Comparison of ENCODE assay signal across 33 cellular contexts in genomic region chr2:124602759-124603158, GRCh38.
DNase-seq lines count a peak whose midpoint lies in the region; ATAC-seq, FAIRE-seq and TF ChIP-seq lines count a peak whose summit lies in the region.
"Had no signal": no experiment of that assay in that cellular context is flagged by ENCODE, and none has a peak within 500 bp of the region (broad histone marks: within the 10 kb centered on the region; RNA-seq: fewer than 3 reads in every experiment).

No MANE protein-coding gene starts in this region.

- no peak overlapping the region for H3K4ac ChIP-seq in IMR-90 (ENCODE audit: low read depth, low read length)

- H3K9ac ChIP-seq in HepG2 (ENCODE audit: insufficient read depth, low read depth, low read length) (no peak overlapping the region), IMR-90 (ENCODE audit: low read depth, low read length) (no peak overlapping the region), K562 (ENCODE audit: insufficient read depth in 1 of 2, low read depth in 2 of 2, low read length in 2 of 2) (no peak overlapping the region)
- H3K9ac ChIP-seq: BLaER1; BLaER1 treated with 17β-estradiol and CSF1 and Interleukin-3, amounts not matched to agents 10 nM and 100 nM had no signal

- H3K79me1 ChIP-seq in IMR-90 (ENCODE audit: low read depth in 1 of 2, low read length in 2 of 2), result no peaks in the 10 kb centered on the region

- H4K8ac ChIP-seq in IMR-90 (ENCODE audit: low read depth in 2 of 2, low read length in 2 of 2), result no peak overlapping the region

- H2BK5ac ChIP-seq in IMR-90 (ENCODE audit: low read depth, low read length, poor library complexity, severe bottlenecking), result peak overlapping the region; percentile 39

- CTCF ChIA-PET in HepG2 (lab: Yijun Ruan, JAX; ENCODE audit: low intra/inter-chr PET ratio, low total read pairs) (no interaction called here), IMR-90 (lab: Yijun Ruan, JAX) (no interaction called here), K562 (lab: Yijun Ruan, JAX; ENCODE audit: low intra/inter-chr PET ratio) (no interaction called here)

- in situ Hi-C loops in HepG2 (cut with HindIII; ENCODE audit: extremely low pct_ligation_motif_present, low pct_unique_long_range_greater_than_20kb), result no loop called here
- in situ Hi-C loops in IMR-90 (cut with MboI; ENCODE audit: low sequenced_read_pairs), result no loop called here
- in situ Hi-C loops in K562 (cut with MboI), result no loop called here

- H2BK20ac ChIP-seq in IMR-90 (ENCODE audit: low read depth, low read length), result no peak overlapping the region

- H3K27me3 ChIP-seq in HepG2 (ENCODE audit: control insufficient read depth in 1 of 2, insufficient read depth in 2 of 2, low read length in 2 of 2) (no peaks in the 10 kb centered on the region), right lobe of liver (no peaks in the 10 kb centered on the region), IMR-90 (ENCODE audit: control insufficient read depth, insufficient read depth, low read length) (no peaks in the 10 kb centered on the region), K562 (ENCODE audit: control insufficient read depth in 2 of 2, insufficient read depth in 2 of 2, low read length in 2 of 2) (no peaks in the 10 kb centered on the region)
- H3K27me3 ChIP-seq: BE2C; BLaER1; BLaER1 treated with 17β-estradiol and CSF1 and Interleukin-3, amounts not matched to agents 10 nM and 100 nM had no signal

- H2AFZ ChIP-seq in HepG2 (ENCODE audit: low read length) (no peak overlapping the region), IMR-90 (replicated peaks; ENCODE audit: low read length, poor library complexity) (no peak overlapping the region), K562 (ENCODE audit: low read depth, low read length) (no peak overlapping the region)

- dilution Hi-C loops in IMR-90 (cut with HindIII; ENCODE audit: low sequenced_read_pairs, unreplicated experiment), result no loop called here

- no peak for FAIRE-seq in HepG2 (lab: Jason Lieb, UNC)
- FAIRE-seq in K562 (lab: Jason Lieb, UNC), result no peak
- FAIRE-seq: A204.1, A549, D721Med had no signal

- H4K91ac ChIP-seq in IMR-90 (ENCODE audit: insufficient read depth, low read depth, low read length), result no peak overlapping the region

- no peak overlapping the region for H3K4me2 ChIP-seq in HepG2 (ENCODE audit: low read depth, low read length)
- no peak overlapping the region for H3K4me2 ChIP-seq in IMR-90 (ENCODE audit: low read depth, low read length)
- no peak overlapping the region for H3K4me2 ChIP-seq in K562 (ENCODE audit: insufficient read depth, low read length)
- H3K4me2 ChIP-seq: A549; BLaER1; BLaER1 treated with 17β-estradiol and CSF1 and Interleukin-3, amounts not matched to agents 10 nM and 100 nM had no signal

- H4K20me1 ChIP-seq in HepG2 (ENCODE audit: insufficient read depth, low read length) (no peaks in the 10 kb centered on the region), IMR-90 (ENCODE audit: insufficient read depth, low read length) (no peaks in the 10 kb centered on the region), K562 (replicated peaks; ENCODE audit: control insufficient read depth, insufficient read depth, low read length) (no peaks in the 10 kb centered on the region)
- H4K20me1 ChIP-seq: BLaER1; BLaER1 treated with 17β-estradiol and CSF1 and Interleukin-3, amounts not matched to agents 10 nM and 100 nM had no signal

- TF ChIP-seq RAD21 in HepG2 (CRISPR knock-in tag; IDR thresholded peaks at IDR 0.05) (no peak), IMR-90 (IDR thresholded peaks at IDR 0.05; ENCODE audit: low read length) (no peak), K562 (CRISPR knock-in tag; conservative IDR thresholded peaks at IDR 0.05 in 1 of 2, IDR thresholded peaks at IDR 0.05 in 1 of 2) (no peak)

- no peak overlapping the region for H3K23ac ChIP-seq in IMR-90 (ENCODE audit: low read depth, low read length)

- H3K9me1 ChIP-seq in IMR-90 (ENCODE audit: insufficient read depth, low read length) (no peaks in the 10 kb centered on the region), K562 (ENCODE audit: control insufficient read depth, insufficient read depth, low read length) (no peaks in the 10 kb centered on the region)

- DNase-seq in HepG2 (ENCODE audit: low spot score) (no peak), right lobe of liver (no peak), IMR-90 (no peak), K562 (ENCODE audit: extremely low read depth in 1 of 4, low spot score in 3 of 4) (no peak), T-helper 9 cell (no peak), NCI-H748 treated with DMSO at 0.1 percent for 48 hours (lab: John Stamatoyannopoulos, UW) (no peak)
- DNase-seq: 8988T; ACHN; AML-193; BE2C; C1 segment of cervical spinal cord; Caco-2; Calu3; CD4-positive, alpha-beta memory T cell; CD4-positive, alpha-beta T cell; CD4-positive, CD25-positive, alpha-beta regulatory T cell; CD8-positive, alpha-beta memory T cell; CD8-positive, alpha-beta T cell; COR-L47; DMS 273 treated with DMSO at 0.1 percent for 48 hours; DMS153; DMS53; DMS79; DMS79 treated with DMSO at 0.1 percent for 48 hours; DND-41; EL had no signal

- H3K36me3 ChIP-seq in HepG2 (replicated peaks in 1 of 2; ENCODE audit: control insufficient read depth in 1 of 2, insufficient read depth in 2 of 2, low read length in 2 of 2), result no peaks in the 10 kb centered on the region
- H3K36me3 ChIP-seq in right lobe of liver, result no peaks in the 10 kb centered on the region
- H3K36me3 ChIP-seq in IMR-90 (ENCODE audit: control insufficient read depth, insufficient read depth, low read length), result no peaks in the 10 kb centered on the region
- no peaks in the 10 kb centered on the region for H3K36me3 ChIP-seq in K562 (ENCODE audit: control insufficient read depth, insufficient read depth, low read length)
- H3K36me3 ChIP-seq: BE2C; BLaER1; BLaER1 treated with 17β-estradiol and CSF1 and Interleukin-3, amounts not matched to agents 10 nM and 100 nM had no signal

- no TSS peak for BruUV-seq in HepG2 (replicated peaks; lab: Mats Ljungman, UMichigan)
- no TSS peak for BruUV-seq in IMR-90 (replicated peaks; lab: Mats Ljungman, UMichigan)
- BruUV-seq in K562 (replicated peaks; lab: Mats Ljungman, UMichigan), result no TSS peak

- H3K4me3 ChIP-seq in HepG2 (replicated peaks in 1 of 3; ENCODE audit: insufficient read depth in 1 of 3, low read depth in 2 of 3, low read length in 3 of 3), result no peak overlapping the region
- no peak overlapping the region for H3K4me3 ChIP-seq in right lobe of liver
- H3K4me3 ChIP-seq in IMR-90 (ENCODE audit: insufficient read depth, low read depth, low read length), result no peak overlapping the region
- H3K4me3 ChIP-seq in K562, result no peak overlapping the region
- H3K4me3 ChIP-seq: A549; BLaER1; BLaER1 treated with 17β-estradiol and CSF1 and Interleukin-3, amounts not matched to agents 10 nM and 100 nM had no signal

- no peak for ATAC-seq in HepG2
- ATAC-seq in right lobe of liver, result no peak
- no peak for ATAC-seq in IMR-90 (ENCODE audit: low read depth)
- ATAC-seq in K562, result no peak
- ATAC-seq: A549; CD8-positive, alpha-beta T cell had no signal

- no peak for TF ChIP-seq POLR2A in HepG2 (IDR thresholded peaks at IDR 0.05; ENCODE audit: insufficient read depth in 1 of 2, low read depth in 2 of 2, low read length in 2 of 2)
- no peak for TF ChIP-seq POLR2A in right lobe of liver (IDR thresholded peaks at IDR 0.05)
- TF ChIP-seq POLR2A in IMR-90 (IDR thresholded peaks at IDR 0.05; ENCODE audit: low read depth, low read length), result no peak
- no peak for TF ChIP-seq POLR2A in K562 (conservative IDR thresholded peaks at IDR 0.05)

- no peak overlapping the region for H2BK120ac ChIP-seq in IMR-90 (ENCODE audit: low read depth, low read length)

- H3K27ac ChIP-seq in HepG2 (ENCODE audit: extremely low read length, insufficient read depth, low read length) (no peak overlapping the region), right lobe of liver (no peak overlapping the region), IMR-90 (ENCODE audit: insufficient read depth, low read length) (no peak overlapping the region), K562 (ENCODE audit: extremely low read depth, low read depth, low read length) (no peak overlapping the region)
- H3K27ac ChIP-seq: 22Rv1; A549; BLaER1; BLaER1 treated with 17β-estradiol and CSF1 and Interleukin-3, amounts not matched to agents 10 nM and 100 nM; C4-2B had no signal

- no peaks in the 10 kb centered on the region for H3K79me2 ChIP-seq in HepG2 (ENCODE audit: insufficient read depth, low read length)
- no peaks in the 10 kb centered on the region for H3K79me2 ChIP-seq in K562 (ENCODE audit: control insufficient read depth, insufficient read depth, low read length)

- TF ChIP-seq EP300 in HepG2 (IDR thresholded peaks at IDR 0.05; ENCODE audit: low read depth in 2 of 2, low read length in 2 of 2), result no peak
- TF ChIP-seq EP300 in HepG2 (CRISPR knock-in tag; IDR thresholded peaks at IDR 0.05; ENCODE audit: borderline replicate concordance), result no peak
- no peak for TF ChIP-seq EP300 in K562 (IDR thresholded peaks at IDR 0.05; ENCODE audit: low read length)

- H3K9me3 ChIP-seq in HepG2 (ENCODE audit: low read length) (no peaks in the 10 kb centered on the region), right lobe of liver (no peaks in the 10 kb centered on the region), IMR-90 (ENCODE audit: control insufficient read depth, insufficient read depth, low read length) (no peaks in the 10 kb centered on the region), K562 (replicated peaks; ENCODE audit: control insufficient read depth, insufficient read depth, low read depth, low read length) (no peaks in the 10 kb centered on the region)
- H3K9me3 ChIP-seq: BE2C; BLaER1; BLaER1 treated with 17β-estradiol and CSF1 and Interleukin-3, amounts not matched to agents 10 nM and 100 nM; Caco-2 had no signal

- H2AK9ac ChIP-seq in IMR-90 (replicated peaks; ENCODE audit: low read depth, low read length, poor library complexity), result no peak overlapping the region

- peaks cover 5% of the 10 kb centered on the region; the same call in 1 of the 2 replicates for H3K4me1 ChIP-seq in HepG2 (ENCODE audit: insufficient read depth, low read length)
- no peaks in the 10 kb centered on the region for H3K4me1 ChIP-seq in right lobe of liver
- no peaks in the 10 kb centered on the region for H3K4me1 ChIP-seq in IMR-90 (ENCODE audit: control insufficient read depth, insufficient read depth, low read length)
- no peaks in the 10 kb centered on the region for H3K4me1 ChIP-seq in K562 (replicated peaks in 1 of 2; ENCODE audit: control insufficient read depth in 2 of 2, insufficient read depth in 2 of 2, low read length in 2 of 2)
- H3K4me1 ChIP-seq: A549; BE2C; BLaER1; BLaER1 treated with 17β-estradiol and CSF1 and Interleukin-3, amounts not matched to agents 10 nM and 100 nM had no signal

- H2BK15ac ChIP-seq in IMR-90 (ENCODE audit: low read depth, low read length), result no peak overlapping the region

- no peak overlapping the region for H3K18ac ChIP-seq in IMR-90 (ENCODE audit: low read depth, low read length)

- no peak overlapping the region for H3K14ac ChIP-seq in IMR-90 (replicated peaks; ENCODE audit: low read depth, low read length)

- H4K5ac ChIP-seq in IMR-90 (ENCODE audit: low read depth, low read length), result no peak overlapping the region

- POLR2A ChIA-PET in HepG2 (lab: Yijun Ruan, JAX), result no interaction called here
- POLR2A ChIA-PET in IMR-90 (lab: Charles Lee; ENCODE audit: unreplicated experiment), result no interaction called here
- POLR2A ChIA-PET in K562 (lab: Yijun Ruan, JAX), result no interaction called here

- intact Hi-C loops in HepG2 (cut with micrococcal nuclease; ENCODE audit: unreplicated experiment) (no loop called here), right lobe of liver (cut with DNase I) (no loop called here), IMR-90 (cut with micrococcal nuclease) (no loop called here), K562 (cut with micrococcal nuclease) (no loop called here)

- no peak overlapping the region for H2AK5ac ChIP-seq in IMR-90 (ENCODE audit: low read depth, low read length)

- H3K56ac ChIP-seq in IMR-90 (ENCODE audit: extremely low read depth, insufficient read depth, low read length), result no peak overlapping the region

- TF ChIP-seq CTCF in HepG2 (CRISPR knock-in tag; IDR thresholded peaks at IDR 0.05), result no peak
- TF ChIP-seq CTCF in right lobe of liver (IDR thresholded peaks at IDR 0.05), result no peak
- no peak for TF ChIP-seq CTCF in IMR-90 (conservative IDR thresholded peaks at IDR 0.05; ENCODE audit: low read depth, low read length)
- TF ChIP-seq CTCF in K562 (IDR thresholded peaks at IDR 0.05 in 2 of 3, conservative IDR thresholded peaks at IDR 0.05 in 1 of 3; ENCODE audit: insufficient read depth in 2 of 3, low read depth in 1 of 3, low read length in 3 of 3), result no peak

Comparison
In these comparisons a context has a peak if more than half of its experiments do, and no peak if none do; other contexts are left out.
1. Of the 241 proteins assayed by ChIP-seq in both HepG2 and K562: peak only in HepG2: PCBP1; only in K562: none; in both: HNRNPK; in neither: 239.